Comparison of ENCODE assay signal across 19 cellular contexts in genomic region chr5:172088801-172089200, GRCh38.
DNase-seq lines count a peak whose midpoint lies in the region; ATAC-seq and TF ChIP-seq lines count a peak whose summit lies in the region.
"Had no signal": no experiment of that assay in that cellular context is flagged by ENCODE, and none has a peak within 500 bp of the region (broad histone marks: within the 10 kb centered on the region; RNA-seq: fewer than 3 reads in every experiment).

No MANE protein-coding gene starts in this region.

- H3K36me3 ChIP-seq in GM23338 (ENCODE audit: insufficient read depth) = no peaks in the 10 kb centered on the region
- peaks cover 12 to 67% (median 15%) of the 10 kb centered on the region in 3 experiments for H3K36me3 ChIP-seq in naive thymus-derived CD4-positive, alpha-beta T cell (ENCODE audit: control insufficient read depth in 2 of 3, insufficient read depth in 3 of 3, low read length in 3 of 3)
- H3K36me3 ChIP-seq: cardiac muscle cell had no signal

- H2AFZ ChIP-seq in GM23338 = no peak overlapping the region
- H2AFZ ChIP-seq: PC-9 had no signal

- H3K36me3 Mint-ChIP-seq in activated CD4-positive, alpha-beta T cell treated with anti-CD3 and anti-CD28 coated beads, Interleukin-2, amount 10 ng/mL, durations not matched to agents 24 days and 14 days (ENCODE audit: low read depth) = peaks cover 34% of the 10 kb centered on the region
- peaks cover 3% of the 10 kb centered on the region; the same call in 1 of the 3 replicates for H3K36me3 Mint-ChIP-seq in GM23338 (ENCODE audit: low read depth)
- H3K36me3 Mint-ChIP-seq in activated naive CD8-positive, alpha-beta T cell treated with anti-CD3 and anti-CD28 coated beads for 36 hours = peaks cover 23% of the 10 kb centered on the region
- H3K36me3 Mint-ChIP-seq in naive thymus-derived CD4-positive, alpha-beta T cell = peaks cover 5 to 27% (median 16%) of the 10 kb centered on the region in 5 donors

- H3K9me3 ChIP-seq in naive thymus-derived CD4-positive, alpha-beta T cell (ENCODE audit: control insufficient read depth in 2 of 3, low read length in 3 of 3) = no peaks in the 10 kb centered on the region
- H3K9me3 ChIP-seq: esophagus muscularis mucosa had no signal

- H3K9me2 ChIP-seq in GM23338 (ENCODE audit: insufficient read depth) = 0 out of 2 replicates have a peak, but pooled peaks cover 5% of the 10 kb centered on the region

- no peaks in the 10 kb centered on the region for H3K27me3 Mint-ChIP-seq in activated CD4-positive, alpha-beta T cell treated with anti-CD3 and anti-CD28 coated beads, Interleukin-2, amount 10 ng/mL, durations not matched to agents 24 days and 14 days
- peaks cover 6% of the 10 kb centered on the region for H3K27me3 Mint-ChIP-seq in GM23338 (ENCODE audit: insufficient read depth, low read depth, poor library complexity)
- no peaks in the 10 kb centered on the region for H3K27me3 Mint-ChIP-seq in activated naive CD8-positive, alpha-beta T cell treated with anti-CD3 and anti-CD28 coated beads for 36 hours
- H3K27me3 Mint-ChIP-seq in naive thymus-derived CD4-positive, alpha-beta T cell = no peaks in the 10 kb centered on the region
- H3K27me3 Mint-ChIP-seq: B cell had no signal

- H3K79me2 ChIP-seq in GM23338 (replicated peaks; ENCODE audit: insufficient read depth) = no peaks in the 10 kb centered on the region

- H4K20me1 ChIP-seq in GM23338 (replicated peaks; ENCODE audit: insufficient read depth) = no peaks in the 10 kb centered on the region

- intact Hi-C loops in activated CD4-positive, alpha-beta T cell treated with anti-CD3 and anti-CD28 coated beads, Interleukin-2, amount 10 ng/mL, durations not matched to agents 24 days and 14 days (cut with micrococcal nuclease) = no loop called here
- intact Hi-C loops in naive thymus-derived CD4-positive, alpha-beta T cell (cut with micrococcal nuclease) = no loop called here

- DNase-seq in activated CD4-positive, alpha-beta T cell treated with anti-CD3 and anti-CD28 coated beads, Interleukin-2, amount 10 ng/mL, durations not matched to agents 24 days and 14 days = no peak
- DNase-seq in activated CD4-positive, alpha-beta T cell treated with anti-CD3 and anti-CD28 coated beads for 4 hours = no peak
- DNase-seq in GM23338 (ENCODE audit: low spot score) (no peak), NCI-H226 (no peak), occipital lobe (lab: John Stamatoyannopoulos, UW) (no peak), T1000 (lab: John Stamatoyannopoulos, UW) (no peak)
- DNase-seq in activated naive CD8-positive, alpha-beta T cell treated with anti-CD3 and anti-CD28 coated beads for 36 hours = no peak
- DNase-seq in naive thymus-derived CD4-positive, alpha-beta T cell = no peak
- DNase-seq: amniotic stem cell; effector CD4-positive, alpha-beta T cell; mesenchymal stem cell; NCI-H1105 treated with DMSO at 0.1 percent for 48 hours; PC-9; stimulated activated CD4-positive, alpha-beta T cell treated with anti-CD3 and anti-CD28 coated beads, Interleukin-4, amount 100 ng/mL, for 1 hour; substantia nigra had no signal

- H3K27ac ChIP-seq in GM23338 (ENCODE audit: low read depth) = no peak overlapping the region
- H3K27ac ChIP-seq in naive thymus-derived CD4-positive, alpha-beta T cell (ENCODE audit: low read depth, low read length) = no peak overlapping the region
- H3K27ac ChIP-seq: cardiac muscle cell, esophagus muscularis mucosa, PC-9 had no signal

- H3K27me3 ChIP-seq in GM23338 (ENCODE audit: insufficient read depth) = no peaks in the 10 kb centered on the region
- H3K27me3 ChIP-seq in naive thymus-derived CD4-positive, alpha-beta T cell (ENCODE audit: control insufficient read depth in 2 of 2, insufficient read depth in 2 of 2, low read length in 2 of 2) = no peaks in the 10 kb centered on the region
- H3K27me3 ChIP-seq: cardiac muscle cell, esophagus muscularis mucosa had no signal

- ATAC-seq in GM23338 = no peak
- no peak for ATAC-seq in naive thymus-derived CD4-positive, alpha-beta T cell

- H3K4me2 ChIP-seq in GM23338 = no peak overlapping the region
- H3K4me2 ChIP-seq: PC-9, smooth muscle cell had no signal

- TF ChIP-seq CTCF in GM23338 (conservative IDR thresholded peaks at IDR 0.05; ENCODE audit: low read depth in 2 of 2) = no peak

- no peaks in the 10 kb centered on the region for H3K9me3 Mint-ChIP-seq in activated CD4-positive, alpha-beta T cell treated with anti-CD3 and anti-CD28 coated beads, Interleukin-2, amount 10 ng/mL, durations not matched to agents 24 days and 14 days
- H3K9me3 Mint-ChIP-seq in GM23338 = no peaks in the 10 kb centered on the region
- no peaks in the 10 kb centered on the region for H3K9me3 Mint-ChIP-seq in activated naive CD8-positive, alpha-beta T cell treated with anti-CD3 and anti-CD28 coated beads for 36 hours
- H3K9me3 Mint-ChIP-seq in naive thymus-derived CD4-positive, alpha-beta T cell = peaks cover 0 to 7% (median 0%) of the 10 kb centered on the region in 11 donors

- H3K4me1 Mint-ChIP-seq in activated CD4-positive, alpha-beta T cell treated with anti-CD3 and anti-CD28 coated beads, Interleukin-2, amount 10 ng/mL, durations not matched to agents 24 days and 14 days = peaks cover 3% of the 10 kb centered on the region
- no peaks in the 10 kb centered on the region; the same call in 2 of the 3 replicates for H3K4me1 Mint-ChIP-seq in GM23338
- H3K4me1 Mint-ChIP-seq in activated naive CD8-positive, alpha-beta T cell treated with anti-CD3 and anti-CD28 coated beads for 36 hours = peaks cover 4% of the 10 kb centered on the region
- H3K4me1 Mint-ChIP-seq in naive thymus-derived CD4-positive, alpha-beta T cell = peaks cover 0 to 12% (median 9%) of the 10 kb centered on the region in 7 donors
- H3K4me1 Mint-ChIP-seq: B cell had no signal

- H3K4me1 ChIP-seq in GM23338 (ENCODE audit: insufficient read depth) = no peaks in the 10 kb centered on the region
- no peaks in the 10 kb centered on the region for H3K4me1 ChIP-seq in naive thymus-derived CD4-positive, alpha-beta T cell (ENCODE audit: control insufficient read depth in 2 of 2, insufficient read depth in 2 of 2, low read length in 2 of 2)
- H3K4me1 ChIP-seq: esophagus muscularis mucosa had no signal

- no peaks in the 10 kb centered on the region for H3F3A ChIP-seq in GM23338 (replicated peaks; ENCODE audit: low read depth)

- no peak overlapping the region for H3K4me3 ChIP-seq in GM23338
- H3K4me3 ChIP-seq in naive thymus-derived CD4-positive, alpha-beta T cell (ENCODE audit: low read length) = no peak overlapping the region
- H3K4me3 ChIP-seq: cardiac muscle cell, esophagus muscularis mucosa, PC-9, smooth muscle cell had no signal

- POLR2A ChIA-PET in naive thymus-derived CD4-positive, alpha-beta T cell (lab: Charles Lee) = interaction anchor here (0.6 kb wide), 1 partner anchor 23 kb away, joined by 3 read pairs; no protein-coding TSS in a partner anchor

- CTCF ChIA-PET in naive thymus-derived CD4-positive, alpha-beta T cell (lab: Charles Lee) = interaction anchor here (0.9 kb wide), 1 partner anchor 25 kb away, joined by 3 read pairs; no protein-coding TSS in a partner anchor

- peak overlapping the region; percentile 9 for H3K27ac Mint-ChIP-seq in activated CD4-positive, alpha-beta T cell treated with anti-CD3 and anti-CD28 coated beads, Interleukin-2, amount 10 ng/mL, durations not matched to agents 24 days and 14 days
- H3K27ac Mint-ChIP-seq in GM23338 = peak overlapping the region; percentile 34; the same call in 1 of the 2 replicates
- H3K27ac Mint-ChIP-seq in activated naive CD8-positive, alpha-beta T cell treated with anti-CD3 and anti-CD28 coated beads for 36 hours = peak overlapping the region; percentile 27
- peak overlapping the region; percentile 12 to 82 (median 51) for H3K27ac Mint-ChIP-seq in naive thymus-derived CD4-positive, alpha-beta T cell
- H3K27ac Mint-ChIP-seq: B cell had no signal

- H3K4me3 Mint-ChIP-seq in activated CD4-positive, alpha-beta T cell treated with anti-CD3 and anti-CD28 coated beads, Interleukin-2, amount 10 ng/mL, durations not matched to agents 24 days and 14 days = no peak overlapping the region
- no peak overlapping the region for H3K4me3 Mint-ChIP-seq in GM23338
- H3K4me3 Mint-ChIP-seq in activated naive CD8-positive, alpha-beta T cell treated with anti-CD3 and anti-CD28 coated beads for 36 hours = no peak overlapping the region
- peak overlapping the region in 1 of 10 donors; percentile 37 for H3K4me3 Mint-ChIP-seq in naive thymus-derived CD4-positive, alpha-beta T cell
- H3K4me3 Mint-ChIP-seq: B cell had no signal

TF ChIP-seq in GM23338, 12 proteins besides CTCF, POLR2A, EP300 and RAD21 (continues in another document):
- TF ChIP-seq ETS1 (IDR thresholded peaks at IDR 0.05) (no peak), POLR2AphosphoS5 (IDR thresholded peaks at IDR 0.05; ENCODE audit: low read depth) (no peak), ZNF114 (CRISPR knock-in tag; IDR thresholded peaks at IDR 0.05) (no peak), NANOG (IDR thresholded peaks at IDR 0.05; ENCODE audit: borderline replicate concordance) (no peak)
